In the genomic region with DNA sequence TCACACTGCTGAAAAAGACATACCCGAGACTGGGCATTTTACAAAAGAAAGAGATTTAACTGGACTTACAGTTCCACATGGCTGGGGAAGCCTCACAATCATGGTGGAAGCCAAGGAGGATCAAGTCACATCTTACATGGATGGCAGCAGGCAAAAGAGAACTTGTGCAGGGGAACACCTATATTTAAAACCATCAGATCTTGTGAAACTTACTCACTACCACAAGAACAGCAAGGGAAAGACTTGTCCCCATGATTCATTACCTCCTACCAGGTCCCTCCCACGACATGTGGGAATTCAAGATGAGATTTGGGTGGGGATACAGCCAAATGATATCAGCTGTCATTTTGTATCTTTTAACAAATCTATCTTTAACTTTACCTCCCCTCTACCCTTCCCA, we compare ENCODE assay signal across 25 cellular contexts.
A peak's percentile ranks its signal among the peaks of the same experiment; 100 is the strongest.
DNase-seq lines count a peak whose midpoint lies in the region; ATAC-seq, FAIRE-seq and TF ChIP-seq lines count a peak whose summit lies in the region.
"Had no signal": no experiment of that assay in that cellular context is flagged by ENCODE, and none has a peak within 500 bp of the region (broad histone marks: within the 10 kb centered on the region; RNA-seq: fewer than 3 reads in every experiment).

No MANE protein-coding gene starts in this region.

- H3K4me1 ChIP-seq in K562 (replicated peaks in 1 of 2; ENCODE audit: control insufficient read depth in 2 of 2, insufficient read depth in 2 of 2, low read length in 2 of 2), result peaks cover 0 to 13% of the 10 kb centered on the region in 2 experiments; a peak in 3 of 5 replicates

- intact Hi-C loops in K562 (cut with micrococcal nuclease), result no loop called here

- 38% methylated on average over 2 of the region's 2 CpGs for WGBS in K562 (ENCODE audit: insufficient coverage, low coverage, missing lambda C conversion rate)

- no peaks in the 10 kb centered on the region for H3K79me2 ChIP-seq in K562 (ENCODE audit: control insufficient read depth, insufficient read depth, low read length)

- H2AFZ ChIP-seq in K562 (ENCODE audit: low read depth, low read length), result no peak overlapping the region
- H2AFZ ChIP-seq: PC-9 had no signal

- no peaks in the 10 kb centered on the region for H3K9me1 ChIP-seq in K562 (ENCODE audit: control insufficient read depth, insufficient read depth, low read length)

- H3K27ac ChIP-seq in K562 (ENCODE audit: extremely low read depth, low read depth, low read length), result no peak overlapping the region
- H3K27ac ChIP-seq: PC-9, SJSA1 had no signal

- H3K36me3 Mint-ChIP-seq in T-helper 2 cell treated with Interferon-gamma antibody and Interleukin-4, amounts not matched to agents 5 μg/mL and 100 μg/mL, for 36 hours (ENCODE audit: low read depth), result no peaks in the 10 kb centered on the region
- H3K36me3 Mint-ChIP-seq in nephron progenitor cell (ENCODE audit: low read depth), result peaks cover 48% of the 10 kb centered on the region
- H3K36me3 Mint-ChIP-seq: CD4-positive, CD25-positive, alpha-beta regulatory T cell; IgD-negative memory B cell had no signal

- no peak for TF ChIP-seq EP300 in K562 (IDR thresholded peaks at IDR 0.05; ENCODE audit: low read length)

- H3K9ac ChIP-seq in K562 (ENCODE audit: insufficient read depth in 1 of 2, low read depth in 2 of 2, low read length in 2 of 2), result no peak overlapping the region

- in situ Hi-C loops in K562 (cut with MboI), result no loop called here

- no peaks in the 10 kb centered on the region for H3K9me3 ChIP-seq in K562 (replicated peaks; ENCODE audit: control insufficient read depth, insufficient read depth, low read depth, low read length)
- H3K9me3 ChIP-seq: SJSA1 had no signal

- no peak for TF ChIP-seq RAD21 in K562 (CRISPR knock-in tag; conservative IDR thresholded peaks at IDR 0.05 in 1 of 2, IDR thresholded peaks at IDR 0.05 in 1 of 2)

- H3K4me3 ChIP-seq in K562, result no peak overlapping the region
- H3K4me3 ChIP-seq: PC-9, SJSA1 had no signal

- peaks cover under 1% of the 10 kb centered on the region for H3K4me1 Mint-ChIP-seq in T-helper 2 cell treated with Interferon-gamma antibody and Interleukin-4, amounts not matched to agents 5 μg/mL and 100 μg/mL, for 36 hours (ENCODE audit: low read depth)
- peaks cover 17% of the 10 kb centered on the region for H3K4me1 Mint-ChIP-seq in nephron progenitor cell
- H3K4me1 Mint-ChIP-seq: CD4-positive, CD25-positive, alpha-beta regulatory T cell; IgD-negative memory B cell had no signal

- TF ChIP-seq POLR2A in K562 (conservative IDR thresholded peaks at IDR 0.05), result no peak

- FAIRE-seq in K562 (lab: Jason Lieb, UNC), result no peak
- FAIRE-seq: GM12892, H1 had no signal

- H4K20me1 ChIP-seq in K562 (replicated peaks; ENCODE audit: control insufficient read depth, insufficient read depth, low read length), result no peaks in the 10 kb centered on the region

- no peaks in the 10 kb centered on the region; the same call in 2 of the 3 replicates for H3K36me3 ChIP-seq in K562 (ENCODE audit: control insufficient read depth, insufficient read depth, low read length)
- H3K36me3 ChIP-seq: SJSA1 had no signal

- peaks cover 21% of the 10 kb centered on the region for H3K27me3 Mint-ChIP-seq in T-helper 2 cell treated with Interferon-gamma antibody and Interleukin-4, amounts not matched to agents 5 μg/mL and 100 μg/mL, for 36 hours (ENCODE audit: low read depth)
- H3K27me3 Mint-ChIP-seq in nephron progenitor cell (ENCODE audit: low read depth, poor library complexity), result peaks cover 3% of the 10 kb centered on the region

- H3K27me3 ChIP-seq in K562 (ENCODE audit: control insufficient read depth in 2 of 2, insufficient read depth in 2 of 2, low read length in 2 of 2), result no peaks in the 10 kb centered on the region
- H3K27me3 ChIP-seq: SJSA1 had no signal

- no peak overlapping the region for H3K27ac Mint-ChIP-seq in T-helper 2 cell treated with Interferon-gamma antibody and Interleukin-4, amounts not matched to agents 5 μg/mL and 100 μg/mL, for 36 hours
- H3K27ac Mint-ChIP-seq in nephron progenitor cell, result peak overlapping the region; percentile 14
- H3K27ac Mint-ChIP-seq: CD4-positive, CD25-positive, alpha-beta regulatory T cell; IgD-negative memory B cell had no signal

- TF ChIP-seq CTCF in K562 (IDR thresholded peaks at IDR 0.05 in 2 of 3, conservative IDR thresholded peaks at IDR 0.05 in 1 of 3; ENCODE audit: insufficient read depth in 2 of 3, low read depth in 1 of 3, low read length in 3 of 3) (no peak), nephron progenitor cell (IDR thresholded peaks at IDR 0.05) (no peak)

- no peak overlapping the region for H3K4me2 ChIP-seq in K562 (ENCODE audit: insufficient read depth, low read length)
- H3K4me2 ChIP-seq: PC-9 had no signal

- CTCF ChIA-PET in K562 (lab: Yijun Ruan, JAX; ENCODE audit: low intra/inter-chr PET ratio), result no interaction called here

- H3K9me3 Mint-ChIP-seq in T-helper 2 cell treated with Interferon-gamma antibody and Interleukin-4, amounts not matched to agents 5 μg/mL and 100 μg/mL, for 36 hours, result peaks cover 4% of the 10 kb centered on the region
- H3K9me3 Mint-ChIP-seq in nephron progenitor cell, result peaks cover 16% of the 10 kb centered on the region
- H3K9me3 Mint-ChIP-seq: CD4-positive, CD25-positive, alpha-beta regulatory T cell; IgD-negative memory B cell had no signal

- BruUV-seq in K562 (replicated peaks; lab: Mats Ljungman, UMichigan), result no TSS peak

- H3K4me3 Mint-ChIP-seq in T-helper 2 cell treated with Interferon-gamma antibody and Interleukin-4, amounts not matched to agents 5 μg/mL and 100 μg/mL, for 36 hours, result no peak overlapping the region
- H3K4me3 Mint-ChIP-seq in nephron progenitor cell, result no peak overlapping the region
- H3K4me3 Mint-ChIP-seq: CD4-positive, CD25-positive, alpha-beta regulatory T cell; IgD-negative memory B cell had no signal

- no peak for ATAC-seq in K562
- ATAC-seq: HCT116 had no signal

- peak; percentile 18 for DNase-seq in T-helper 2 cell treated with Interferon-gamma antibody and Interleukin-4, amounts not matched to agents 5 μg/mL and 100 μg/mL, for 36 hours (ENCODE audit: low spot score)
- DNase-seq in T-helper 2 cell, result no peak
- peak in 1 of 4 experiments; percentile 10 for DNase-seq in K562 (ENCODE audit: extremely low read depth in 1 of 4, low spot score in 3 of 4)
- DNase-seq in nephron progenitor cell, result no peak
- DNase-seq in globus pallidus (ENCODE audit: low spot score), result no peak
- no peak for DNase-seq in NCI-H128 (lab: John Stamatoyannopoulos, UW; ENCODE audit: unreplicated experiment)
- DNase-seq in NCI-H526 treated with DMSO at 0.1 percent for 48 hours (lab: John Stamatoyannopoulos, UW), result no peak
- DNase-seq: 8988T; CD4-positive, CD25-positive, alpha-beta regulatory T cell; DMS153; DND-41; MV-4-11; NCI-H1105; NCI-H146; NCI-H2029; NCI-H446 treated with DMSO at 0.1 percent for 48 hours; NCI-H526; PC-9; Right ventricle myocardium superior; RPMI8226 had no signal

- POLR2A ChIA-PET in K562 (lab: Yijun Ruan, JAX), result no interaction called here

TF ChIP-seq in K562, 482 proteins besides CTCF, POLR2A, EP300 and RAD21 (continues in another document):
- TF ChIP-seq ELF4 (CRISPR knock-in tag; IDR thresholded peaks at IDR 0.05) (no peak), SRF (CRISPR knock-in tag; IDR thresholded peaks at IDR 0.05) (no peak), CBX3 (IDR thresholded peaks at IDR 0.05; ENCODE audit: borderline replicate concordance in 1 of 2, low read length in 2 of 2) (peak in 1 of 2 experiments; percentile 23; a peak in 1 of 3 replicates), ZZZ3 (IDR thresholded peaks at IDR 0.05) (no peak), TRIM24 (IDR thresholded peaks at IDR 0.05) (0 out of 4 replicates have a peak, but pooled peaks of 1 of the 2 experiments have one; percentile 43), EGR1 (conservative IDR thresholded peaks at IDR 0.05) (0 out of 2 replicates have a peak, but pooled peaks have one; percentile 10), KLF6 (CRISPR knock-in tag; IDR thresholded peaks at IDR 0.05; ENCODE audit: borderline replicate concordance) (no peak), GATAD2A (IDR thresholded peaks at IDR 0.05) (no peak), MEIS2 (IDR thresholded peaks at IDR 0.05; ENCODE audit: partially characterized antibody) (peak; percentile 49), SETDB1 (IDR thresholded peaks at IDR 0.05; ENCODE audit: low read length) (no peak), NKRF (IDR thresholded peaks at IDR 0.05; ENCODE audit: borderline replicate concordance) (no peak), ARID1B (IDR thresholded peaks at IDR 0.05) (no peak), CBFA2T3 (IDR thresholded peaks at IDR 0.05) (peak; percentile 16; the same call in 1 of the 2 replicates)
- TF ChIP-seq, protein P1, sequence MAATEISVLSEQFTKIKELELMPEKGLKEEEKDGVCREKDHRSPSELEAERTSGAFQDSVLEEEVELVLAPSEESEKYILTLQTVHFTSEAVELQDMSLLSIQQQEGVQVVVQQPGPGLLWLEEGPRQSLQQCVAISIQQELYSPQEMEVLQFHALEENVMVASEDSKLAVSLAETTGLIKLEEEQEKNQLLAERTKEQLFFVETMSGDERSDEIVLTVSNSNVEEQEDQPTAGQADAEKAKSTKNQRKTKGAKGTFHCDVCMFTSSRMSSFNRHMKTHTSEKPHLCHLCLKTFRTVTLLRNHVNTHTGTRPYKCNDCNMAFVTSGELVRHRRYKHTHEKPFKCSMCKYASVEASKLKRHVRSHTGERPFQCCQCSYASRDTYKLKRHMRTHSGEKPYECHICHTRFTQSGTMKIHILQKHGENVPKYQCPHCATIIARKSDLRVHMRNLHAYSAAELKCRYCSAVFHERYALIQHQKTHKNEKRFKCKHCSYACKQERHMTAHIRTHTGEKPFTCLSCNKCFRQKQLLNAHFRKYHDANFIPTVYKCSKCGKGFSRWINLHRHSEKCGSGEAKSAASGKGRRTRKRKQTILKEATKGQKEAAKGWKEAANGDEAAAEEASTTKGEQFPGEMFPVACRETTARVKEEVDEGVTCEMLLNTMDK (IDR thresholded peaks at IDR 0.05; ENCODE audit: borderline replicate concordance, insufficient read depth, low read depth, low read length, poor library complexity, severe bottlenecking), result no peak
